ENCODE assay signal across 16 cellular contexts in genomic region chr16:86075488-86075785, GRCh38.
"Had no signal": no experiment of that assay in that cellular context is flagged by ENCODE, and none has a peak within 500 bp of the region (broad histone marks: within the 10 kb centered on the region; RNA-seq: fewer than 3 reads in every experiment).

No MANE protein-coding gene starts in this region.

- H3K27ac ChIP-seq: adrenal gland, epithelial cell of prostate, psoas muscle, right lobe of liver, thoracic aorta, uterus had no signal

- H3K4me1 ChIP-seq: adrenal gland, psoas muscle, right lobe of liver, uterus had no signal

- H3K4me3 ChIP-seq: adrenal gland, psoas muscle, right lobe of liver, thoracic aorta, uterus had no signal

- ATAC-seq: activated CD8-positive, alpha-beta T cell treated with anti-CD3 and anti-CD28 coated beads for 36 hours; activated T-cell treated with anti-CD3 and anti-CD28 coated beads, Interleukin-2, amount 50 U/mL, for 4 hours; psoas muscle; stimulated activated naive CD8-positive, alpha-beta T cell treated with anti-CD3 and anti-CD28 coated beads, Interleukin-15, amount 100 ng/mL, for 72 hours had no signal

- H3K9me3 ChIP-seq: adrenal gland, psoas muscle, right lobe of liver, thoracic aorta, uterus had no signal

- H3K36me3 ChIP-seq: adrenal gland, right lobe of liver, thoracic aorta, uterus had no signal

- FAIRE-seq: frontal cortex had no signal

- H3K27me3 ChIP-seq: uterus had no signal

- DNase-seq: activated B cell treated with CpG ODN at 0.5 μM for 24 hours; activated CD4-positive, alpha-beta T cell treated with anti-CD3 and anti-CD28 coated beads for 48 hours; activated CD8-positive, alpha-beta T cell treated with anti-CD3 and anti-CD28 coated beads for 36 hours; activated effector memory CD4-positive, alpha-beta T cell treated with Interleukin-2 at 50 U/mL for 16 hours; activated T-cell treated with anti-CD3 and anti-CD28 coated beads, Interleukin-2, amount 50 U/mL, for 4 hours; adrenal gland; effector memory CD4-positive, alpha-beta T cell; head of caudate nucleus; psoas muscle; stimulated activated CD4-positive, alpha-beta T cell treated with anti-CD3 and anti-CD28 coated beads, Interleukin-1b, Interleukin-23, amount 100 ng/mL, for 48 hours; stimulated activated naive CD8-positive, alpha-beta T cell treated with anti-CD3 and anti-CD28 coated beads, Interleukin-15, amount 100 ng/mL, for 72 hours; uterus had no signal
